ENCODE assay signal across 8 cellular contexts in the genomic region with DNA sequence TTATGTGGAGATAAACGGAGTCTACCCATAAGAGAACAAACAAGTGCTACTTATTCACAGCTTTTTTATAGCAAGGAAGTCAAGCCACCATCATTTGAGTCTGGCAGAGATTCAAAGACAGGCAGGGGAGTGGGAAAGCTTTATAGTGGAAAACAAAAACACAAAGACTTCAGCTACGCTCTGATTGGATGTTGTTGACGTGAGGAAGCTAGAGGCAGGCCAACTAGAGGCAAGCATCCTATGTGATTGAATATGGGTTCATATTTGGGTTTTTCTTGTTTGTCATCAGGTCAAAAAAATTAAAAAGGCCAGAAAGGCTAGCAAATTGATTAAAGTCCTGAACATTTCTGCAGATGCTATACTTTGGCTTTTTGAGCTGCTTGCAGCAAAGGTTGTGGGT. TPM values are rescaled to one million over a fixed set of nuclear protein-coding genes. Genes with fewer than 3 reads are reported as not detected.
A peak's percentile ranks its signal among the peaks of the same experiment; 100 is the strongest.
DNase-seq lines count a peak whose midpoint lies in the region; ATAC-seq lines count a peak whose summit lies in the region.

No MANE protein-coding gene starts in this region.

- ATAC-seq in left lobe of liver (no peak), HG02798 (IDR thresholded peaks at IDR 0.05; ENCODE audit: poor library complexity, unreplicated experiment) (no peak)

- DNase-seq in NCI-H1092 treated with DMSO at 0.1 percent for 48 hours (lab: John Stamatoyannopoulos, UW) (peak; percentile 17), NCI-H1092 (lab: John Stamatoyannopoulos, UW) (no peak), NCI-H1694 treated with DMSO at 0.1 percent for 48 hours (lab: John Stamatoyannopoulos, UW) (peak; percentile 15), dermis blood vessel endothelial cell (peak; percentile 39), pons (ENCODE audit: low spot score) (peak; percentile 41), left lobe of liver (ENCODE audit: low spot score) (no peak), NOMO-1 treated with DMSO at 0.1 percent for 48 hours (lab: John Stamatoyannopoulos, UW; ENCODE audit: unreplicated experiment) (no peak)

RNA-seq across cellular contexts. Expression of a gene that starts 0.7 kb away (rescaled TPM):
- total RNA-seq in dermis blood vessel endothelial cell (41.6 and 48.5 TPM in 2 replicates), left lobe of liver (29.3 TPM)

RNA-seq across cellular contexts. Expression of a gene that starts 23.2 kb away (rescaled TPM):
- total RNA-seq in dermis blood vessel endothelial cell (8.0 and 8.4 TPM in 2 replicates), left lobe of liver (2.5 TPM)

RNA-seq across cellular contexts. Expression of a gene that starts 44.2 kb away (rescaled TPM):
- 20.6 and 30.3 TPM in 2 replicates for total RNA-seq in dermis blood vessel endothelial cell
- 6.9 TPM for total RNA-seq in left lobe of liver

Comparison
In these comparisons a context has a peak if more than half of its experiments do, and no peak if none do; other contexts are left out.
1. DNase-seq: peak in NCI-H1092 treated with DMSO at 0.1 percent for 48 hours (single experiment), NCI-H1694 treated with DMSO at 0.1 percent for 48 hours (single experiment), dermis blood vessel endothelial cell (single experiment) and pons (single experiment); none in NCI-H1092 (single experiment), left lobe of liver (single experiment) and NOMO-1 treated with DMSO at 0.1 percent for 48 hours (single experiment).